ENCODE assay signal across 9 cellular contexts in the genomic region with DNA sequence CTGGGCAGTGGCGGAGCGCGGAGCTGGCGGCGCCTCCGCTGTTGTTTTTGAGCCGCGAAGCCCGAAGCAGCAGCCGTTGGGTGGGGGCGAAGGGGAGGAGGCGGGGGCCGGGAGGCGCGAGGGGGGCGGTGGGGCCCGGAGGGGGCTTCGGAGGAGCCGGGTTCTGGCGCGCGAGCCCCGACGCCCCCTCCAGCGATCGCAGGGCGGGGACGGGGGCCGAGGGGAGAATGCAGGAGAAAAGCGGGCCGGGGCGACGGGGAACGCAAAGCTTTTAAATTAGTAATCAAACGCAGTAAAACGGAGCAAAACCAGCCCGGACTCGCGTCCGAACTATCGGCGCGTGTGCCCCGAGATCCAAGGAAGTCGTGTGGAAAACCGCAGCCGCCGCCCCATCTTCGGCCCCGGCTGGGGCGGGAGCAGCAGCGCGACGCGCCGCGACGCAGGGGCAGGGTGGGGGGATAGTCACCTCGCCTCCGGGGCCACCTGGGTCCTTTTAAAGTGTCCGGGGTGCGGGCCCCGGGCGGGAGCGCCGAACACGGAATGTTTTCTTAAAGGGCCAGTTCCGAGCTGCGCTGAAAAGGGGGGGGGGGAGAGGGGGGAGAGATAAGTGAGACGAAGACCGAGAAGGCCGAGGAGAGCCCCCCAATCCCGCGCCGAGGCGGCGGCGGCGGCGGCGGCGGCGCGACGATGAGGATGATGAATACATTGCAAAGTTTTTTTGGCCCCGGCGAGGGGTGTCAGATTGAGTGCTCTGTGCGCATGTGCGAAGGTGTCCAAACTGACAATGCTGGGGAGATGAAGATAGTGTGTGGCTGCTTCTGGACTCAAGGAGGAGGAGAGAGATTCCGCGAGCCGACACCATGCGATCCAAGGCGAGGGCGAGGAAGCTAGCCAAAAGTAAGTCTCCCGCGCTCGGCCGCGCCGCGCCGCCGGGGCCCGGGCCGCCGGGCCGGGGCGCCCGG. TPM values are rescaled to one million over a fixed set of nuclear protein-coding genes. Genes with fewer than 3 reads are reported as not detected.
DNase-seq lines count a peak whose midpoint lies in the region; ATAC-seq and TF ChIP-seq lines count a peak whose summit lies in the region.
"Had no signal": no experiment of that assay in that cellular context is flagged by ENCODE, and none has a peak within 500 bp of the region (broad histone marks: within the 10 kb centered on the region; RNA-seq: fewer than 3 reads in every experiment).

A gene (plus strand): TSS at position 804 of the 962 bp plus-strand sequence. CDS start 57 bp downstream, at position 861.

- H3K4me1 ChIP-seq in right cardiac atrium (ENCODE audit: control insufficient read depth, insufficient read depth, low read length) (no peaks in the 10 kb centered on the region), sigmoid colon (peaks cover 0 to 55% (median 54%) of the 10 kb centered on the region in 4 donors)

- no peak within 1 kb of the TSS for H3K27ac Mint-ChIP-seq in MCF 10A (ENCODE audit: low read depth, unreplicated experiment)
- no peak within 1 kb of the TSS for H3K27ac Mint-ChIP-seq in activated naive CD8-positive, alpha-beta T cell treated with anti-CD3 and anti-CD28 coated beads, Interleukin-2, amount 10 ng/mL, durations not matched to agents 7 days and 5 days
- H3K27ac Mint-ChIP-seq: activated naive CD4-positive, alpha-beta T cell treated with anti-CD3 and anti-CD28 coated beads, Interleukin-2, amount 50 U/mL, for 72 hours had no signal

- H3K36me3 Mint-ChIP-seq in MCF 10A (ENCODE audit: insufficient read depth, unreplicated experiment): no peaks in the 10 kb centered on the region
- H3K36me3 Mint-ChIP-seq in activated naive CD8-positive, alpha-beta T cell treated with anti-CD3 and anti-CD28 coated beads, Interleukin-2, amount 10 ng/mL, durations not matched to agents 7 days and 5 days: no peaks in the 10 kb centered on the region
- H3K36me3 Mint-ChIP-seq: activated naive CD4-positive, alpha-beta T cell treated with anti-CD3 and anti-CD28 coated beads, Interleukin-2, amount 50 U/mL, for 72 hours had no signal

- in situ Hi-C loops in T47D (cut with HindIII; ENCODE audit: low pct_unique_long_range_greater_than_20kb, low sequenced_read_pairs): no loop called here

- no peaks in the 10 kb centered on the region for H3K27me3 Mint-ChIP-seq in MCF 10A (ENCODE audit: insufficient read depth, unreplicated experiment)
- peaks cover 29% of the 10 kb centered on the region for H3K27me3 Mint-ChIP-seq in activated naive CD8-positive, alpha-beta T cell treated with anti-CD3 and anti-CD28 coated beads, Interleukin-2, amount 10 ng/mL, durations not matched to agents 7 days and 5 days

- H3K4me3 ChIP-seq in right cardiac atrium (ENCODE audit: low read length) (peak within 1 kb of the TSS; percentile 75), sigmoid colon (peak within 1 kb of the TSS; percentile 53 to 95 (median 72))

- H3K9me3 ChIP-seq in right cardiac atrium (ENCODE audit: control insufficient read depth, low read length) (no peaks in the 10 kb centered on the region), sigmoid colon (no peaks in the 10 kb centered on the region)

- H3K9me3 Mint-ChIP-seq in MCF 10A (ENCODE audit: unreplicated experiment): peaks cover 6% of the 10 kb centered on the region
- no peaks in the 10 kb centered on the region for H3K9me3 Mint-ChIP-seq in activated naive CD8-positive, alpha-beta T cell treated with anti-CD3 and anti-CD28 coated beads, Interleukin-2, amount 10 ng/mL, durations not matched to agents 7 days and 5 days
- H3K9me3 Mint-ChIP-seq: activated naive CD4-positive, alpha-beta T cell treated with anti-CD3 and anti-CD28 coated beads, Interleukin-2, amount 50 U/mL, for 72 hours had no signal

- DNase-seq in T47D (ENCODE audit: low read depth in 1 of 2, low spot score in 1 of 2) (peak; percentile 52 to 68), MCF 10A (ENCODE audit: unreplicated experiment) (no peak), right cardiac atrium (peak; percentile 28 to 70 (median 58)), sigmoid colon (peak; percentile 65), hippocampal formation (lab: John Stamatoyannopoulos, UW) (no peak)
- DNase-seq in activated naive CD8-positive, alpha-beta T cell treated with anti-CD3 and anti-CD28 coated beads, Interleukin-2, amount 10 ng/mL, durations not matched to agents 7 days and 5 days: peak; percentile 40

- TF ChIP-seq CTCF in MCF 10A (IDR thresholded peaks at IDR 0.05; ENCODE audit: unreplicated experiment) (no peak), sigmoid colon (IDR thresholded peaks at IDR 0.05) (no peak)

- H3K27ac ChIP-seq in right cardiac atrium (ENCODE audit: low read length) (peak within 1 kb of the TSS; percentile 33), sigmoid colon (peak within 1 kb of the TSS; percentile 54 to 71 (median 62))

- no peaks in the 10 kb centered on the region for H3K36me3 ChIP-seq in sigmoid colon

- H3K4me1 Mint-ChIP-seq in MCF 10A (ENCODE audit: insufficient read depth, unreplicated experiment): no peaks in the 10 kb centered on the region
- peaks cover 2% of the 10 kb centered on the region for H3K4me1 Mint-ChIP-seq in activated naive CD8-positive, alpha-beta T cell treated with anti-CD3 and anti-CD28 coated beads, Interleukin-2, amount 10 ng/mL, durations not matched to agents 7 days and 5 days

- POLR2A ChIA-PET in MCF 10A (lab: Yijun Ruan, JAX): no interaction called here
- POLR2A ChIA-PET in activated naive CD8-positive, alpha-beta T cell treated with anti-CD3 and anti-CD28 coated beads, Interleukin-2, amount 10 ng/mL, durations not matched to agents 7 days and 5 days (lab: Charles Lee): no interaction called here

- no peak for TF ChIP-seq EP300 in sigmoid colon (IDR thresholded peaks at IDR 0.05)

- no TSS peak for BruUV-seq in MCF 10A (replicated peaks; lab: Mats Ljungman, UMichigan)

- ATAC-seq in activated naive CD8-positive, alpha-beta T cell treated with anti-CD3 and anti-CD28 coated beads, Interleukin-2, amount 10 ng/mL, durations not matched to agents 7 days and 5 days (ENCODE audit: low read depth): no peak
- ATAC-seq in right cardiac atrium (no peak), GM18505 (IDR thresholded peaks at IDR 0.05; ENCODE audit: unreplicated experiment) (no peak), HG02642 (IDR thresholded peaks at IDR 0.05; ENCODE audit: poor library complexity, unreplicated experiment) (no peak)

- CTCF ChIA-PET in MCF 10A (lab: Yijun Ruan, JAX): no interaction called here

- under 1% methylated on average over 110 of the region's 110 CpGs for WGBS in right cardiac atrium
- 1% methylated on average over 110 of the region's 110 CpGs for WGBS in sigmoid colon, 2 donors

- no peaks in the 10 kb centered on the region for H3K27me3 ChIP-seq in right cardiac atrium (ENCODE audit: control insufficient read depth, insufficient read depth)
- peaks cover 74 to 93% (median 87%) of the 10 kb centered on the region in 3 donors for H3K27me3 ChIP-seq in sigmoid colon

- TF ChIP-seq POLR2A in sigmoid colon (IDR thresholded peaks at IDR 0.05): no peak
- no peak for TF ChIP-seq POLR2A in GM18505 (IDR thresholded peaks at IDR 0.05; ENCODE audit: borderline replicate concordance, extremely low read depth, insufficient read depth, insufficient read length)

- intact Hi-C loops in MCF 10A (cut with micrococcal nuclease) (no loop called here), right cardiac atrium (cut with DNase I) (loop anchor here in 1 of 4 donors (10.0 kb wide), 1 partner anchor 346 kb away; no protein-coding TSS in a partner anchor), sigmoid colon (cut with DNase I) (loop anchor here (5.0 kb wide), 1 partner anchor 214 kb away; no protein-coding TSS in a partner anchor)

- H3K4me3 Mint-ChIP-seq in MCF 10A (ENCODE audit: unreplicated experiment): no peak within 1 kb of the TSS
- H3K4me3 Mint-ChIP-seq in activated naive CD8-positive, alpha-beta T cell treated with anti-CD3 and anti-CD28 coated beads, Interleukin-2, amount 10 ng/mL, durations not matched to agents 7 days and 5 days: peak within 1 kb of the TSS; percentile 78

RNA-seq across cellular contexts. Expression of the gene that starts here (rescaled TPM):
- total RNA-seq in MCF 10A (2022): not detected in 2 replicates
- total RNA-seq in activated naive CD8-positive, alpha-beta T cell treated with anti-CD3 and anti-CD28 coated beads, Interleukin-2, amount 10 ng/mL, durations not matched to agents 7 days and 5 days: not detected
- 1 to 10 TPM; 1.1 to 2.9 (median 1.8) TPM for total RNA-seq in right cardiac atrium
- polyA plus RNA-seq in right cardiac atrium: 1.9 TPM
- total RNA-seq in sigmoid colon: 1 to 10 TPM in 1 of 4 donors, under 1 TPM in 3; 0.14 to 1.1 (median 0.60) TPM
- 1 to 10 TPM in 1 of 3 donors, under 1 TPM in 2; under 0.01 to 1.7 (median 0.46) TPM for polyA plus RNA-seq in sigmoid colon

Comparison
In these comparisons a context has a peak if more than half of its experiments do, and no peak if none do; other contexts are left out.
1. DNase-seq: peak in T47D (2 of 2), right cardiac atrium (3 of 3) and sigmoid colon (single experiment); none in MCF 10A (single experiment) and hippocampal formation (0 of 2).
2. Peak in DNase-seq in activated naive CD8-positive, alpha-beta T cell treated with anti-CD3 and anti-CD28 coated beads, Interleukin-2, amount 10 ng/mL, durations not matched to agents 7 days and 5 days; RNA of the gene not detected or under 1 TPM.